In the genomic region with DNA sequence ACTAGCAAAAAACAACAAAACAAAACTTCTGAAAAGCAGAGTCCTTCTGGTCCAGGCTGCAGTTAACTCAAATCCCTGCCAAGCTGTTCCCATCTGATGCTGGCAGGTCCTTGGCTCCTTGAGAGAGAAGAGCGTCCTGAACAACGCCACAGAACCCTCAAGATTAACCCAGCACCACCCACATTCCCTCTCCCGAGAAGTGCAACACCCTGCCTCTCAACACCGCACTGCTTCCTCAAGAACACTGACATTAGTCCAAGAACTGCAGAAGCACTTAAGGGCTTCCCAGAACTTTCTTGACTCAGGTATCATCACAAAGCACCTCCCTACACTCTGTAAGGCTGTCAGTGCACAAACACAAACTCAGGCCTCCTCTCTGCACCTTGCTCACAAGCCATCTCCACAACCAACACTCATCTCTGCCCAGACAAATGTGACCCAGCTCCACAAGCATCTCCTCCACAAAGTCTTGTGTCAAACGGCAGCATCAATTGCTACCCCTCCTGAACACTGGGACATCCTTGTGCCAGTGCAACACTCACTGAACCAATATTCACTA, we compare ENCODE assay signal across 1 cellular context.
TF ChIP-seq lines count a peak whose summit lies in the region.

No MANE protein-coding gene starts in this region.

TF ChIP-seq in GM23338, 12 proteins besides CTCF, POLR2A, EP300 and RAD21:
- TF ChIP-seq, protein P1, sequence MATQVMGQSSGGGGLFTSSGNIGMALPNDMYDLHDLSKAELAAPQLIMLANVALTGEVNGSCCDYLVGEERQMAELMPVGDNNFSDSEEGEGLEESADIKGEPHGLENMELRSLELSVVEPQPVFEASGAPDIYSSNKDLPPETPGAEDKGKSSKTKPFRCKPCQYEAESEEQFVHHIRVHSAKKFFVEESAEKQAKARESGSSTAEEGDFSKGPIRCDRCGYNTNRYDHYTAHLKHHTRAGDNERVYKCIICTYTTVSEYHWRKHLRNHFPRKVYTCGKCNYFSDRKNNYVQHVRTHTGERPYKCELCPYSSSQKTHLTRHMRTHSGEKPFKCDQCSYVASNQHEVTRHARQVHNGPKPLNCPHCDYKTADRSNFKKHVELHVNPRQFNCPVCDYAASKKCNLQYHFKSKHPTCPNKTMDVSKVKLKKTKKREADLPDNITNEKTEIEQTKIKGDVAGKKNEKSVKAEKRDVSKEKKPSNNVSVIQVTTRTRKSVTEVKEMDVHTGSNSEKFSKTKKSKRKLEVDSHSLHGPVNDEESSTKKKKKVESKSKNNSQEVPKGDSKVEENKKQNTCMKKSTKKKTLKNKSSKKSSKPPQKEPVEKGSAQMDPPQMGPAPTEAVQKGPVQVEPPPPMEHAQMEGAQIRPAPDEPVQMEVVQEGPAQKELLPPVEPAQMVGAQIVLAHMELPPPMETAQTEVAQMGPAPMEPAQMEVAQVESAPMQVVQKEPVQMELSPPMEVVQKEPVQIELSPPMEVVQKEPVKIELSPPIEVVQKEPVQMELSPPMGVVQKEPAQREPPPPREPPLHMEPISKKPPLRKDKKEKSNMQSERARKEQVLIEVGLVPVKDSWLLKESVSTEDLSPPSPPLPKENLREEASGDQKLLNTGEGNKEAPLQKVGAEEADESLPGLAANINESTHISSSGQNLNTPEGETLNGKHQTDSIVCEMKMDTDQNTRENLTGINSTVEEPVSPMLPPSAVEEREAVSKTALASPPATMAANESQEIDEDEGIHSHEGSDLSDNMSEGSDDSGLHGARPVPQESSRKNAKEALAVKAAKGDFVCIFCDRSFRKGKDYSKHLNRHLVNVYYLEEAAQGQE (IDR thresholded peaks at IDR 0.05; ENCODE audit: unreplicated experiment) = no peak
- TF ChIP-seq EZH2 (IDR thresholded peaks at IDR 0.05; ENCODE audit: low read depth, unreplicated experiment) (no peak), POLR2AphosphoS5 (IDR thresholded peaks at IDR 0.05; ENCODE audit: low read depth) (no peak), STAT1 (IDR thresholded peaks at IDR 0.05; ENCODE audit: unreplicated experiment) (no peak), NANOG (IDR thresholded peaks at IDR 0.05; ENCODE audit: borderline replicate concordance) (no peak), ZNF331 (CRISPR knock-in tag; IDR thresholded peaks at IDR 0.05; ENCODE audit: low read depth) (no peak), CREB1 (CRISPR knock-in tag; IDR thresholded peaks at IDR 0.05; ENCODE audit: low read depth) (no peak), EZH2phosphoT487 (IDR thresholded peaks at IDR 0.05; ENCODE audit: unreplicated experiment) (no peak), JUNB (IDR thresholded peaks at IDR 0.05; ENCODE audit: unreplicated experiment) (no peak), ZNF114 (CRISPR knock-in tag; IDR thresholded peaks at IDR 0.05) (no peak)
- TF ChIP-seq, protein P2, sequence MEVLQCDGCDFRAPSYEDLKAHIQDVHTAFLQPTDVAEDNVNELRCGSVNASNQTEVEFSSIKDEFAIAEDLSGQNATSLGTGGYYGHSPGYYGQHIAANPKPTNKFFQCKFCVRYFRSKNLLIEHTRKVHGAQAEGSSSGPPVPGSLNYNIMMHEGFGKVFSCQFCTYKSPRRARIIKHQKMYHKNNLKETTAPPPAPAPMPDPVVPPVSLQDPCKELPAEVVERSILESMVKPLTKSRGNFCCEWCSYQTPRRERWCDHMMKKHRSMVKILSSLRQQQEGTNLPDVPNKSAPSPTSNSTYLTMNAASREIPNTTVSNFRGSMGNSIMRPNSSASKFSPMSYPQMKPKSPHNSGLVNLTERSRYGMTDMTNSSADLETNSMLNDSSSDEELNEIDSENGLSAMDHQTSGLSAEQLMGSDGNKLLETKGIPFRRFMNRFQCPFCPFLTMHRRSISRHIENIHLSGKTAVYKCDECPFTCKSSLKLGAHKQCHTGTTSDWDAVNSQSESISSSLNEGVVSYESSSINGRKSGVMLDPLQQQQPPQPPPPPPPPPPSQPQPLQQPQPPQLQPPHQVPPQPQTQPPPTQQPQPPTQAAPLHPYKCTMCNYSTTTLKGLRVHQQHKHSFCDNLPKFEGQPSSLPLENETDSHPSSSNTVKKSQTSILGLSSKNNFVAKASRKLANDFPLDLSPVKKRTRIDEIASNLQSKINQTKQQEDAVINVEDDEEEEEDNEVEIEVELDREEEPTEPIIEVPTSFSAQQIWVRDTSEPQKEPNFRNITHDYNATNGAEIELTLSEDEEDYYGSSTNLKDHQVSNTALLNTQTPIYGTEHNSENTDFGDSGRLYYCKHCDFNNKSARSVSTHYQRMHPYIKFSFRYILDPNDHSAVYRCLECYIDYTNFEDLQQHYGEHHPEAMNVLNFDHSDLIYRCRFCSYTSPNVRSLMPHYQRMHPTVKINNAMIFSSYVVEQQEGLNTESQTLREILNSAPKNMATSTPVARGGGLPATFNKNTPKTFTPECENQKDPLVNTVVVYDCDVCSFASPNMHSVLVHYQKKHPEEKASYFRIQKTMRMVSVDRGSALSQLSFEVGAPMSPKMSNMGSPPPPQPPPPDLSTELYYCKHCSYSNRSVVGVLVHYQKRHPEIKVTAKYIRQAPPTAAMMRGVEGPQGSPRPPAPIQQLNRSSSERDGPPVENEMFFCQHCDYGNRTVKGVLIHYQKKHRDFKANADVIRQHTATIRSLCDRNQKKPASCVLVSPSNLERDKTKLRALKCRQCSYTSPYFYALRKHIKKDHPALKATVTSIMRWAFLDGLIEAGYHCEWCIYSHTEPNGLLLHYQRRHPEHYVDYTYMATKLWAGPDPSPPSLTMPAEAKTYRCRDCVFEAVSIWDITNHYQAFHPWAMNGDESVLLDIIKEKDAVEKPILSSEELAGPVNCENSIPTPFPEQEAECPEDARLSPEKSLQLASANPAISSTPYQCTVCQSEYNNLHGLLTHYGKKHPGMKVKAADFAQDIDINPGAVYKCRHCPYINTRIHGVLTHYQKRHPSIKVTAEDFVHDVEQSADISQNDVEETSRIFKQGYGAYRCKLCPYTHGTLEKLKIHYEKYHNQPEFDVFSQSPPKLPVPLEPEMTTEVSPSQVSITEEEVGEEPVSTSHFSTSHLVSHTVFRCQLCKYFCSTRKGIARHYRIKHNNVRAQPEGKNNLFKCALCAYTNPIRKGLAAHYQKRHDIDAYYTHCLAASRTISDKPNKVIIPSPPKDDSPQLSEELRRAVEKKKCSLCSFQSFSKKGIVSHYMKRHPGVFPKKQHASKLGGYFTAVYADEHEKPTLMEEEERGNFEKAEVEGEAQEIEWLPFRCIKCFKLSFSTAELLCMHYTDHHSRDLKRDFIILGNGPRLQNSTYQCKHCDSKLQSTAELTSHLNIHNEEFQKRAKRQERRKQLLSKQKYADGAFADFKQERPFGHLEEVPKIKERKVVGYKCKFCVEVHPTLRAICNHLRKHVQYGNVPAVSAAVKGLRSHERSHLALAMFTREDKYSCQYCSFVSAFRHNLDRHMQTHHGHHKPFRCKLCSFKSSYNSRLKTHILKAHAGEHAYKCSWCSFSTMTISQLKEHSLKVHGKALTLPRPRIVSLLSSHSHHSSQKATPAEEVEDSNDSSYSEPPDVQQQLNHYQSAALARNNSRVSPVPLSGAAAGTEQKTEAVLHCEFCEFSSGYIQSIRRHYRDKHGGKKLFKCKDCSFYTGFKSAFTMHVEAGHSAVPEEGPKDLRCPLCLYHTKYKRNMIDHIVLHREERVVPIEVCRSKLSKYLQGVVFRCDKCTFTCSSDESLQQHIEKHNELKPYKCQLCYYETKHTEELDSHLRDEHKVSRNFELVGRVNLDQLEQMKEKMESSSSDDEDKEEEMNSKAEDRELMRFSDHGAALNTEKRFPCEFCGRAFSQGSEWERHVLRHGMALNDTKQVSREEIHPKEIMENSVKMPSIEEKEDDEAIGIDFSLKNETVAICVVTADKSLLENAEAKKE (CRISPR knock-in tag; IDR thresholded peaks at IDR 0.05) = no peak
- TF ChIP-seq, protein P3, sequence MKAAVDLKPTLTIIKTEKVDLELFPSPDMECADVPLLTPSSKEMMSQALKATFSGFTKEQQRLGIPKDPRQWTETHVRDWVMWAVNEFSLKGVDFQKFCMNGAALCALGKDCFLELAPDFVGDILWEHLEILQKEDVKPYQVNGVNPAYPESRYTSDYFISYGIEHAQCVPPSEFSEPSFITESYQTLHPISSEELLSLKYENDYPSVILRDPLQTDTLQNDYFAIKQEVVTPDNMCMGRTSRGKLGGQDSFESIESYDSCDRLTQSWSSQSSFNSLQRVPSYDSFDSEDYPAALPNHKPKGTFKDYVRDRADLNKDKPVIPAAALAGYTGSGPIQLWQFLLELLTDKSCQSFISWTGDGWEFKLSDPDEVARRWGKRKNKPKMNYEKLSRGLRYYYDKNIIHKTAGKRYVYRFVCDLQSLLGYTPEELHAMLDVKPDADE (IDR thresholded peaks at IDR 0.05) = no peak
